ENCODE assay signal across 25 cellular contexts in the genomic region with DNA sequence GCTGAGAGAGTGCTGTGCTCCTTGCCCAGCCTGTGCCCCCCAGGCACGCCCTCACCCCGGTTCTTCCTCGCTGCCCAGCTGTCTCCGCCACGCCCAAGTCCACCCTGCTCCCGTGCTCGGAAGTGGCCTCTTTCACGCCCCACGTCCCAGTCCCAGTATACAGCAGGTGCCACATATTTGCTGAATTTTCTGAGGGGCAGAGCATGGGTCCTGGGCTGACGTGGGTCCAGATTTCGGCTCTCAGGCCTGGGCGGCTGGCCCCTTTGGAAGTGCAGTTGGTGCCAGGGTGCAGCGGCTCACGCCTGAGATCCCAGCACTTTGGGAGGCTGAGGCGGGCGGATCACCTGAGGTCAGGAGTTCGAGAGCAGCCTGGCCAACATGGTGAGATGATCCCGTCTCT. TPM values are rescaled to one million over a fixed set of nuclear protein-coding genes. Genes with fewer than 3 reads are reported as not detected.
"Had no signal": no experiment of that assay in that cellular context is flagged by ENCODE, and none has a peak within 500 bp of the region (broad histone marks: within the 10 kb centered on the region; RNA-seq: fewer than 3 reads in every experiment).

No MANE protein-coding gene starts in this region.

- FAIRE-seq: RCC 7860 had no signal

- H3K27ac ChIP-seq: SJSA1, SK-N-MC had no signal

- DNase-seq: MV-4-11, NCI-H1048, NCI-H1105, NCI-H1417, NCI-H1436 treated with DMSO at 0.1 percent for 48 hours, NCI-H1694, NCI-H1930, NCI-H2081, NCI-H2107, NCI-H2171, NCI-H226, NCI-H446, NCI-H510A, NCI-H524 treated with DMSO at 0.1 percent for 48 hours, NCI-H774, Right ventricle myocardium superior, RPMI8226, SIG-M5 had no signal

- H3K4me3 ChIP-seq: SJSA1, SK-N-MC had no signal

- H3K36me3 ChIP-seq: SJSA1 had no signal

RNA-seq across cellular contexts. Expression of a gene that starts 3.4 kb away (rescaled TPM):
- total RNA-seq: HT-29 had no signal

RNA-seq across cellular contexts. Expression of a gene that starts 46.6 kb away (rescaled TPM):
- total RNA-seq: LHCN-M2; MCF 10A; Right ventricle myocardium superior; T-helper 1 cell treated with Interleukin-12 subunit alpha and Interleukin-12 subunit beta and Interleukin-4 antibody, amounts not matched to agents 30 ng/mL and 1 ng/mL, for 36 hours had no signal

RNA-seq across cellular contexts. Expression of a gene that starts 49.2 kb away (rescaled TPM):
- total RNA-seq: HT-29, LHCN-M2, MCF 10A, SJSA1 had no signal
